8 cellular contexts compared by ENCODE assay signal in genomic region chr20:2204021-2204420, GRCh38.
"Had no signal": no experiment of that assay in that cellular context is flagged by ENCODE, and none has a peak within 500 bp of the region (broad histone marks: within the 10 kb centered on the region; RNA-seq: fewer than 3 reads in every experiment).

No MANE protein-coding gene starts in this region.

- H3K9me3 Mint-ChIP-seq: IgD-negative memory B cell had no signal

- FAIRE-seq: HepG2, HTR-8/SVneo, K562 had no signal

- DNase-seq: IMR-90, KBM-7, KG1 had no signal

- H3K4me3 ChIP-seq: K562 had no signal

- H3K36me3 Mint-ChIP-seq: IgD-negative memory B cell had no signal

- H3K27ac Mint-ChIP-seq: IgD-negative memory B cell had no signal

- H3K4me3 Mint-ChIP-seq: IgD-negative memory B cell had no signal

- H3K27ac ChIP-seq: HL-60 had no signal

- H3K27me3 Mint-ChIP-seq: IgD-negative memory B cell had no signal
